In genomic region chr11:36371590-36371989, GRCh38 we compare ENCODE assay signal across 21 cellular contexts.
"Had no signal": no experiment of that assay in that cellular context is flagged by ENCODE, and none has a peak within 500 bp of the region (broad histone marks: within the 10 kb centered on the region; RNA-seq: fewer than 3 reads in every experiment).

No MANE protein-coding gene starts in this region.

- H3K36me3 ChIP-seq: esophagus squamous epithelium, heart right ventricle, neural progenitor cell, sigmoid colon, tibial artery, upper lobe of right lung, uterus had no signal

- H3K9ac ChIP-seq: neural progenitor cell had no signal

- H3K27ac ChIP-seq: esophagus squamous epithelium, heart right ventricle, neural progenitor cell, psoas muscle, sigmoid colon, testis, tibial artery, upper lobe of right lung, uterus had no signal

- H3K4me1 ChIP-seq: psoas muscle, testis, upper lobe of right lung, uterus had no signal

- H3K4me3 ChIP-seq: esophagus squamous epithelium, heart right ventricle, lung, mucosa of descending colon, neural progenitor cell, psoas muscle, sigmoid colon, testis, tibial artery, upper lobe of right lung, uterus had no signal

- H2AFZ ChIP-seq: neural progenitor cell had no signal

- H3K9me3 ChIP-seq: esophagus squamous epithelium, heart right ventricle, mucosa of descending colon, psoas muscle, sigmoid colon, testis, tibial artery, upper lobe of right lung, uterus had no signal

- H3K4me2 ChIP-seq: neural progenitor cell had no signal

- DNase-seq: effector memory CD4-positive, alpha-beta T cell; erythroblast; esophagus squamous epithelium; foreskin melanocyte; glutamatergic neuron; heart right ventricle; mucosa of descending colon; naive thymus-derived CD4-positive, alpha-beta T cell; psoas muscle; right cardiac atrium; sigmoid colon; stimulated activated CD4-positive, alpha-beta T cell treated with anti-CD3 and anti-CD28 coated beads, Interleukin-2, amount 100 ng/mL, for 24 hours; stimulated activated CD4-positive, alpha-beta T cell treated with anti-CD3 and anti-CD28 coated beads, Interleukin-4, amount 100 ng/mL, for 24 hours; stimulated activated naive CD8-positive, alpha-beta T cell treated with anti-CD3 and anti-CD28 coated beads, Interleukin-15, Interleukin-2, amounts not matched to agents 100 U/mL and 50 U/mL, for 24 hours; substantia nigra; testis; tibial artery; upper lobe of right lung; uterus had no signal

- H3K27me3 ChIP-seq: testis, upper lobe of right lung, uterus had no signal
